ENCODE assay signal across 1 cellular context in the genomic region with DNA sequence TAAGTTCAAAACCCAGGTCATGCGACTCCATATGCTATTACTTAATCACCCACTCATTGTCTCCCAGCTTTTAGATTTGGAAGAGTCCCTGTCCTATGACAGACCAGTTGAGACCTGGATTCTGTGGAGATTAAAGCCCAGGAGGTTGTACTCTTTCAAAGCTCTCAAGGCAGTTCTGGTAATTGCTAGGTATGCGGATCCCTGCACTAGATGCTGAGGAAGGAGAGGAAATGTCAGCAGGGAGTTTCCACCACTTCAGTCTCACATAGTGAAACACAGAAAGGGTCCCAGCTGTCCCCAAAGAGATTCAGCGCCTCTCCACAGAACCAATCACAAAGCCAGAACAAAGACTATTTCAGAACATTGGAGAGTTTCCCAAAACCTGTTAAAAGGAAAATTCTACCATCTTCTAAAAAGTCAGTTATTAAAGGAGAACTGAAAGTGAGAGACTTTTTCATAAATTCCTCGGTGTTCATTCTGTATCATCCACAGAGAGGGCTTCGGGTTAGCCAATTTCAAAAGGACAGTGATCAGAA.
TF ChIP-seq lines count a peak whose summit lies in the region.

No MANE protein-coding gene starts in this region.

TF ChIP-seq in GM12878, 131 proteins besides CTCF, POLR2A, EP300 and RAD21 (continued from another document and continues in another):
- TF ChIP-seq RFX5 (IDR thresholded peaks at IDR 0.05; ENCODE audit: low read depth, low read length) (no peak), IRF4 (IDR thresholded peaks at IDR 0.05; ENCODE audit: low read depth, low read length) (peak; percentile 65; the same call in 1 of the 2 replicates), DPF2 (IDR thresholded peaks at IDR 0.05) (peak; percentile 45), ZNF274 (IDR thresholded peaks at IDR 0.05; ENCODE audit: insufficient read depth, insufficient read length) (no peak), BACH1 (IDR thresholded peaks at IDR 0.05; ENCODE audit: borderline replicate concordance) (no peak), NR2F1 (conservative IDR thresholded peaks at IDR 0.05) (no peak), MXI1 (IDR thresholded peaks at IDR 0.05; ENCODE audit: low read depth, low read length) (no peak), ZNF217 (IDR thresholded peaks at IDR 0.05) (no peak), EZH2 (IDR thresholded peaks at IDR 0.05; ENCODE audit: borderline replicate concordance, control insufficient read depth, low read depth, low read length) (no peak), MYB (IDR thresholded peaks at IDR 0.05; ENCODE audit: borderline replicate concordance, low read depth, low read length) (0 out of 2 replicates have a peak, but pooled peaks have one; percentile 49), KAT2A (conservative IDR thresholded peaks at IDR 0.05; ENCODE audit: control insufficient read depth, low read depth, low read length) (no peak), CHD4 (IDR thresholded peaks at IDR 0.05) (no peak), ETV6 (conservative IDR thresholded peaks at IDR 0.05 in 1 of 2, IDR thresholded peaks at IDR 0.05 in 1 of 2; ENCODE audit: borderline replicate concordance in 1 of 2, low read depth in 1 of 2) (no peak), SPI1 (IDR thresholded peaks at IDR 0.05; ENCODE audit: borderline replicate concordance, insufficient read depth, low read depth, low read length) (peak; percentile 91), RELA (IDR thresholded peaks at IDR 0.05; ENCODE audit: borderline replicate concordance, partially characterized antibody) (peak; percentile 86), CBFB (IDR thresholded peaks at IDR 0.05; ENCODE audit: low read depth) (peak; percentile 13), MYC (IDR thresholded peaks at IDR 0.05; ENCODE audit: insufficient read depth, insufficient read length, insufficient replicate concordance, low read length, severe bottlenecking) (no peak), CBX5 (IDR thresholded peaks at IDR 0.05; ENCODE audit: low read depth) (no peak), FOS (IDR thresholded peaks at IDR 0.05; ENCODE audit: borderline replicate concordance, extremely low read depth, insufficient read length) (no peak), HDGF (IDR thresholded peaks at IDR 0.05) (no peak), BHLHE40 (IDR thresholded peaks at IDR 0.05; ENCODE audit: borderline replicate concordance in 1 of 2, low read depth in 2 of 2, low read length in 1 of 2) (no peak), YBX1 (IDR thresholded peaks at IDR 0.05) (no peak), IKZF2 (IDR thresholded peaks at IDR 0.05) (peak; percentile 75 to 84; a peak in 3 of 4 replicates), MTA3 (IDR thresholded peaks at IDR 0.05; ENCODE audit: borderline replicate concordance, low read length) (no peak)
- TF ChIP-seq, protein P1, sequence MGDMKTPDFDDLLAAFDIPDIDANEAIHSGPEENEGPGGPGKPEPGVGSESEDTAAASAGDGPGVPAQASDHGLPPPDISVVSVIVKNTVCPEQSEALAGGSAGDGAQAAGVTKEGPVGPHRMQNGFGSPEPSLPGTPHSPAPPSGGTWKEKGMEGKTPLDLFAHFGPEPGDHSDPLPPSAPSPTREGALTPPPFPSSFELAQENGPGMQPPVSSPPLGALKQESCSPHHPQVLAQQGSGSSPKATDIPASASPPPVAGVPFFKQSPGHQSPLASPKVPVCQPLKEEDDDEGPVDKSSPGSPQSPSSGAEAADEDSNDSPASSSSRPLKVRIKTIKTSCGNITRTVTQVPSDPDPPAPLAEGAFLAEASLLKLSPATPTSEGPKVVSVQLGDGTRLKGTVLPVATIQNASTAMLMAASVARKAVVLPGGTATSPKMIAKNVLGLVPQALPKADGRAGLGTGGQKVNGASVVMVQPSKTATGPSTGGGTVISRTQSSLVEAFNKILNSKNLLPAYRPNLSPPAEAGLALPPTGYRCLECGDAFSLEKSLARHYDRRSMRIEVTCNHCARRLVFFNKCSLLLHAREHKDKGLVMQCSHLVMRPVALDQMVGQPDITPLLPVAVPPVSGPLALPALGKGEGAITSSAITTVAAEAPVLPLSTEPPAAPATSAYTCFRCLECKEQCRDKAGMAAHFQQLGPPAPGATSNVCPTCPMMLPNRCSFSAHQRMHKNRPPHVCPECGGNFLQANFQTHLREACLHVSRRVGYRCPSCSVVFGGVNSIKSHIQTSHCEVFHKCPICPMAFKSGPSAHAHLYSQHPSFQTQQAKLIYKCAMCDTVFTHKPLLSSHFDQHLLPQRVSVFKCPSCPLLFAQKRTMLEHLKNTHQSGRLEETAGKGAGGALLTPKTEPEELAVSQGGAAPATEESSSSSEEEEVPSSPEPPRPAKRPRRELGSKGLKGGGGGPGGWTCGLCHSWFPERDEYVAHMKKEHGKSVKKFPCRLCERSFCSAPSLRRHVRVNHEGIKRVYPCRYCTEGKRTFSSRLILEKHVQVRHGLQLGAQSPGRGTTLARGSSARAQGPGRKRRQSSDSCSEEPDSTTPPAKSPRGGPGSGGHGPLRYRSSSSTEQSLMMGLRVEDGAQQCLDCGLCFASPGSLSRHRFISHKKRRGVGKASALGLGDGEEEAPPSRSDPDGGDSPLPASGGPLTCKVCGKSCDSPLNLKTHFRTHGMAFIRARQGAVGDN (IDR thresholded peaks at IDR 0.05): no peak
- TF ChIP-seq, protein P2, sequence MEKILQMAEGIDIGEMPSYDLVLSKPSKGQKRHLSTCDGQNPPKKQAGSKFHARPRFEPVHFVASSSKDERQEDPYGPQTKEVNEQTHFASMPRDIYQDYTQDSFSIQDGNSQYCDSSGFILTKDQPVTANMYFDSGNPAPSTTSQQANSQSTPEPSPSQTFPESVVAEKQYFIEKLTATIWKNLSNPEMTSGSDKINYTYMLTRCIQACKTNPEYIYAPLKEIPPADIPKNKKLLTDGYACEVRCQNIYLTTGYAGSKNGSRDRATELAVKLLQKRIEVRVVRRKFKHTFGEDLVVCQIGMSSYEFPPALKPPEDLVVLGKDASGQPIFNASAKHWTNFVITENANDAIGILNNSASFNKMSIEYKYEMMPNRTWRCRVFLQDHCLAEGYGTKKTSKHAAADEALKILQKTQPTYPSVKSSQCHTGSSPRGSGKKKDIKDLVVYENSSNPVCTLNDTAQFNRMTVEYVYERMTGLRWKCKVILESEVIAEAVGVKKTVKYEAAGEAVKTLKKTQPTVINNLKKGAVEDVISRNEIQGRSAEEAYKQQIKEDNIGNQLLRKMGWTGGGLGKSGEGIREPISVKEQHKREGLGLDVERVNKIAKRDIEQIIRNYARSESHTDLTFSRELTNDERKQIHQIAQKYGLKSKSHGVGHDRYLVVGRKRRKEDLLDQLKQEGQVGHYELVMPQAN (conservative IDR thresholded peaks at IDR 0.05): no peak
- TF ChIP-seq, protein P3, sequence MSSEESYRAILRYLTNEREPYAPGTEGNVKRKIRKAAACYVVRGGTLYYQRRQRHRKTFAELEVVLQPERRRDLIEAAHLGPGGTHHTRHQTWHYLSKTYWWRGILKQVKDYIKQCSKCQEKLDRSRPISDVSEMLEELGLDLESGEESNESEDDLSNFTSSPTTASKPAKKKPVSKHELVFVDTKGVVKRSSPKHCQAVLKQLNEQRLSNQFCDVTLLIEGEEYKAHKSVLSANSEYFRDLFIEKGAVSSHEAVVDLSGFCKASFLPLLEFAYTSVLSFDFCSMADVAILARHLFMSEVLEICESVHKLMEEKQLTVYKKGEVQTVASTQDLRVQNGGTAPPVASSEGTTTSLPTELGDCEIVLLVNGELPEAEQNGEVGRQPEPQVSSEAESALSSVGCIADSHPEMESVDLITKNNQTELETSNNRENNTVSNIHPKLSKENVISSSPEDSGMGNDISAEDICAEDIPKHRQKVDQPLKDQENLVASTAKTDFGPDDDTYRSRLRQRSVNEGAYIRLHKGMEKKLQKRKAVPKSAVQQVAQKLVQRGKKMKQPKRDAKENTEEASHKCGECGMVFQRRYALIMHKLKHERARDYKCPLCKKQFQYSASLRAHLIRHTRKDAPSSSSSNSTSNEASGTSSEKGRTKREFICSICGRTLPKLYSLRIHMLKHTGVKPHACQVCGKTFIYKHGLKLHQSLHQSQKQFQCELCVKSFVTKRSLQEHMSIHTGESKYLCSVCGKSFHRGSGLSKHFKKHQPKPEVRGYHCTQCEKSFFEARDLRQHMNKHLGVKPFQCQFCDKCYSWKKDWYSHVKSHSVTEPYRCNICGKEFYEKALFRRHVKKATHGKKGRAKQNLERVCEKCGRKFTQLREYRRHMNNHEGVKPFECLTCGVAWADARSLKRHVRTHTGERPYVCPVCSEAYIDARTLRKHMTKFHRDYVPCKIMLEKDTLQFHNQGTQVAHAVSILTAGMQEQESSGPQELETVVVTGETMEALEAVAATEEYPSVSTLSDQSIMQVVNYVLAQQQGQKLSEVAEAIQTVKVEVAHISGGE (CRISPR knock-in tag; IDR thresholded peaks at IDR 0.05): no peak
- TF ChIP-seq, protein P4, sequence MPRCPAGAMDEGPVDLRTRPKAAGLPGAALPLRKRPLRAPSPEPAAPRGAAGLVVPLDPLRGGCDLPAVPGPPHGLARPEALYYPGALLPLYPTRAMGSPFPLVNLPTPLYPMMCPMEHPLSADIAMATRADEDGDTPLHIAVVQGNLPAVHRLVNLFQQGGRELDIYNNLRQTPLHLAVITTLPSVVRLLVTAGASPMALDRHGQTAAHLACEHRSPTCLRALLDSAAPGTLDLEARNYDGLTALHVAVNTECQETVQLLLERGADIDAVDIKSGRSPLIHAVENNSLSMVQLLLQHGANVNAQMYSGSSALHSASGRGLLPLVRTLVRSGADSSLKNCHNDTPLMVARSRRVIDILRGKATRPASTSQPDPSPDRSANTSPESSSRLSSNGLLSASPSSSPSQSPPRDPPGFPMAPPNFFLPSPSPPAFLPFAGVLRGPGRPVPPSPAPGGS (IDR thresholded peaks at IDR 0.05; ENCODE audit: borderline replicate concordance, insufficient read depth, low read depth, low read length, poor library complexity, severe bottlenecking): no peak
- TF ChIP-seq, protein P5, sequence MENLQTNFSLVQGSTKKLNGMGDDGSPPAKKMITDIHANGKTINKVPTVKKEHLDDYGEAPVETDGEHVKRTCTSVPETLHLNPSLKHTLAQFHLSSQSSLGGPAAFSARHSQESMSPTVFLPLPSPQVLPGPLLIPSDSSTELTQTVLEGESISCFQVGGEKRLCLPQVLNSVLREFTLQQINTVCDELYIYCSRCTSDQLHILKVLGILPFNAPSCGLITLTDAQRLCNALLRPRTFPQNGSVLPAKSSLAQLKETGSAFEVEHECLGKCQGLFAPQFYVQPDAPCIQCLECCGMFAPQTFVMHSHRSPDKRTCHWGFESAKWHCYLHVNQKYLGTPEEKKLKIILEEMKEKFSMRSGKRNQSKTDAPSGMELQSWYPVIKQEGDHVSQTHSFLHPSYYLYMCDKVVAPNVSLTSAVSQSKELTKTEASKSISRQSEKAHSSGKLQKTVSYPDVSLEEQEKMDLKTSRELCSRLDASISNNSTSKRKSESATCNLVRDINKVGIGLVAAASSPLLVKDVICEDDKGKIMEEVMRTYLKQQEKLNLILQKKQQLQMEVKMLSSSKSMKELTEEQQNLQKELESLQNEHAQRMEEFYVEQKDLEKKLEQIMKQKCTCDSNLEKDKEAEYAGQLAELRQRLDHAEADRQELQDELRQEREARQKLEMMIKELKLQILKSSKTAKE (IDR thresholded peaks at IDR 0.05; ENCODE audit: low read depth, poor library complexity, severe bottlenecking): no peak
- TF ChIP-seq, protein P6, sequence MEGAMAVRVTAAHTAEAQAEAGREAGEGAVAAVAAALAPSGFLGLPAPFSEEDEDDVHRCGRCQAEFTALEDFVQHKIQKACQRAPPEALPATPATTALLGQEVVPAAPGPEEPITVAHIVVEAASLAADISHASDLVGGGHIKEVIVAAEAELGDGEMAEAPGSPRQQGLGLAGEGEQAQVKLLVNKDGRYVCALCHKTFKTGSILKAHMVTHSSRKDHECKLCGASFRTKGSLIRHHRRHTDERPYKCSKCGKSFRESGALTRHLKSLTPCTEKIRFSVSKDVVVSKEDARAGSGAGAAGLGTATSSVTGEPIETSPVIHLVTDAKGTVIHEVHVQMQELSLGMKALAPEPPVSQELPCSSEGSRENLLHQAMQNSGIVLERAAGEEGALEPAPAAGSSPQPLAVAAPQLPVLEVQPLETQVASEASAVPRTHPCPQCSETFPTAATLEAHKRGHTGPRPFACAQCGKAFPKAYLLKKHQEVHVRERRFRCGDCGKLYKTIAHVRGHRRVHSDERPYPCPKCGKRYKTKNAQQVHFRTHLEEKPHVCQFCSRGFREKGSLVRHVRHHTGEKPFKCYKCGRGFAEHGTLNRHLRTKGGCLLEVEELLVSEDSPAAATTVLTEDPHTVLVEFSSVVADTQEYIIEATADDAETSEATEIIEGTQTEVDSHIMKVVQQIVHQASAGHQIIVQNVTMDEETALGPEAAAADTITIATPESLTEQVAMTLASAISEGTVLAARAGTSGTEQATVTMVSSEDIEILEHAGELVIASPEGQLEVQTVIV (IDR thresholded peaks at IDR 0.05; ENCODE audit: borderline replicate concordance, partially characterized antibody): no peak
- TF ChIP-seq, protein P7, sequence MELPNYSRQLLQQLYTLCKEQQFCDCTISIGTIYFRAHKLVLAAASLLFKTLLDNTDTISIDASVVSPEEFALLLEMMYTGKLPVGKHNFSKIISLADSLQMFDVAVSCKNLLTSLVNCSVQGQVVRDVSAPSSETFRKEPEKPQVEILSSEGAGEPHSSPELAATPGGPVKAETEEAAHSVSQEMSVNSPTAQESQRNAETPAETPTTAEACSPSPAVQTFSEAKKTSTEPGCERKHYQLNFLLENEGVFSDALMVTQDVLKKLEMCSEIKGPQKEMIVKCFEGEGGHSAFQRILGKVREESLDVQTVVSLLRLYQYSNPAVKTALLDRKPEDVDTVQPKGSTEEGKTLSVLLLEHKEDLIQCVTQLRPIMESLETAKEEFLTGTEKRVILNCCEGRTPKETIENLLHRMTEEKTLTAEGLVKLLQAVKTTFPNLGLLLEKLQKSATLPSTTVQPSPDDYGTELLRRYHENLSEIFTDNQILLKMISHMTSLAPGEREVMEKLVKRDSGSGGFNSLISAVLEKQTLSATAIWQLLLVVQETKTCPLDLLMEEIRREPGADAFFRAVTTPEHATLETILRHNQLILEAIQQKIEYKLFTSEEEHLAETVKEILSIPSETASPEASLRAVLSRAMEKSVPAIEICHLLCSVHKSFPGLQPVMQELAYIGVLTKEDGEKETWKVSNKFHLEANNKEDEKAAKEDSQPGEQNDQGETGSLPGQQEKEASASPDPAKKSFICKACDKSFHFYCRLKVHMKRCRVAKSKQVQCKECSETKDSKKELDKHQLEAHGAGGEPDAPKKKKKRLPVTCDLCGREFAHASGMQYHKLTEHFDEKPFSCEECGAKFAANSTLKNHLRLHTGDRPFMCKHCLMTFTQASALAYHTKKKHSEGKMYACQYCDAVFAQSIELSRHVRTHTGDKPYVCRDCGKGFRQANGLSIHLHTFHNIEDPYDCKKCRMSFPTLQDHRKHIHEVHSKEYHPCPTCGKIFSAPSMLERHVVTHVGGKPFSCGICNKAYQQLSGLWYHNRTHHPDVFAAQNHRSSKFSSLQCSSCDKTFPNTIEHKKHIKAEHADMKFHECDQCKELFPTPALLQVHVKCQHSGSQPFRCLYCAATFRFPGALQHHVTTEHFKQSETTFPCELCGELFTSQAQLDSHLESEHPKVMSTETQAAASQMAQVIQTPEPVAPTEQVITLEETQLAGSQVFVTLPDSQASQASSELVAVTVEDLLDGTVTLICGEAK (IDR thresholded peaks at IDR 0.05; ENCODE audit: borderline replicate concordance): no peak
